Comparison of ENCODE assay signal across 1 cellular context in the genomic region with DNA sequence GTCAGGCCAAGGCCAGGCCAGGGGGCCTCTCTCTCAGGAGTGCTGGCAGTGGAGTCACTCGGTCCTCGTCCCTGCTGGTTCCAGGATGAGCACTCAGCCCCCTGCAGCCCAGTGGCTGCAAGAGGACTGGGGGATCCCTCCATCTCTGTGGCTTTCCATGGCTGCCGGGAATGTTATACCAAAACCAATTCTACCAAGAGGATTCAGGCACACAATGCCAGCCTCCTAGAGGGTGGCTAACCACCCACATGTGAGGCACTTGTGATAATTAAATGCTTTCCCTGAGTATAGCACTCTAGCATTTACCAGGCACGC.
TF ChIP-seq lines count a peak whose summit lies in the region.

No MANE protein-coding gene starts in this region.

TF ChIP-seq in GM23338, 12 proteins besides CTCF, POLR2A, EP300 and RAD21:
- TF ChIP-seq, protein P1, sequence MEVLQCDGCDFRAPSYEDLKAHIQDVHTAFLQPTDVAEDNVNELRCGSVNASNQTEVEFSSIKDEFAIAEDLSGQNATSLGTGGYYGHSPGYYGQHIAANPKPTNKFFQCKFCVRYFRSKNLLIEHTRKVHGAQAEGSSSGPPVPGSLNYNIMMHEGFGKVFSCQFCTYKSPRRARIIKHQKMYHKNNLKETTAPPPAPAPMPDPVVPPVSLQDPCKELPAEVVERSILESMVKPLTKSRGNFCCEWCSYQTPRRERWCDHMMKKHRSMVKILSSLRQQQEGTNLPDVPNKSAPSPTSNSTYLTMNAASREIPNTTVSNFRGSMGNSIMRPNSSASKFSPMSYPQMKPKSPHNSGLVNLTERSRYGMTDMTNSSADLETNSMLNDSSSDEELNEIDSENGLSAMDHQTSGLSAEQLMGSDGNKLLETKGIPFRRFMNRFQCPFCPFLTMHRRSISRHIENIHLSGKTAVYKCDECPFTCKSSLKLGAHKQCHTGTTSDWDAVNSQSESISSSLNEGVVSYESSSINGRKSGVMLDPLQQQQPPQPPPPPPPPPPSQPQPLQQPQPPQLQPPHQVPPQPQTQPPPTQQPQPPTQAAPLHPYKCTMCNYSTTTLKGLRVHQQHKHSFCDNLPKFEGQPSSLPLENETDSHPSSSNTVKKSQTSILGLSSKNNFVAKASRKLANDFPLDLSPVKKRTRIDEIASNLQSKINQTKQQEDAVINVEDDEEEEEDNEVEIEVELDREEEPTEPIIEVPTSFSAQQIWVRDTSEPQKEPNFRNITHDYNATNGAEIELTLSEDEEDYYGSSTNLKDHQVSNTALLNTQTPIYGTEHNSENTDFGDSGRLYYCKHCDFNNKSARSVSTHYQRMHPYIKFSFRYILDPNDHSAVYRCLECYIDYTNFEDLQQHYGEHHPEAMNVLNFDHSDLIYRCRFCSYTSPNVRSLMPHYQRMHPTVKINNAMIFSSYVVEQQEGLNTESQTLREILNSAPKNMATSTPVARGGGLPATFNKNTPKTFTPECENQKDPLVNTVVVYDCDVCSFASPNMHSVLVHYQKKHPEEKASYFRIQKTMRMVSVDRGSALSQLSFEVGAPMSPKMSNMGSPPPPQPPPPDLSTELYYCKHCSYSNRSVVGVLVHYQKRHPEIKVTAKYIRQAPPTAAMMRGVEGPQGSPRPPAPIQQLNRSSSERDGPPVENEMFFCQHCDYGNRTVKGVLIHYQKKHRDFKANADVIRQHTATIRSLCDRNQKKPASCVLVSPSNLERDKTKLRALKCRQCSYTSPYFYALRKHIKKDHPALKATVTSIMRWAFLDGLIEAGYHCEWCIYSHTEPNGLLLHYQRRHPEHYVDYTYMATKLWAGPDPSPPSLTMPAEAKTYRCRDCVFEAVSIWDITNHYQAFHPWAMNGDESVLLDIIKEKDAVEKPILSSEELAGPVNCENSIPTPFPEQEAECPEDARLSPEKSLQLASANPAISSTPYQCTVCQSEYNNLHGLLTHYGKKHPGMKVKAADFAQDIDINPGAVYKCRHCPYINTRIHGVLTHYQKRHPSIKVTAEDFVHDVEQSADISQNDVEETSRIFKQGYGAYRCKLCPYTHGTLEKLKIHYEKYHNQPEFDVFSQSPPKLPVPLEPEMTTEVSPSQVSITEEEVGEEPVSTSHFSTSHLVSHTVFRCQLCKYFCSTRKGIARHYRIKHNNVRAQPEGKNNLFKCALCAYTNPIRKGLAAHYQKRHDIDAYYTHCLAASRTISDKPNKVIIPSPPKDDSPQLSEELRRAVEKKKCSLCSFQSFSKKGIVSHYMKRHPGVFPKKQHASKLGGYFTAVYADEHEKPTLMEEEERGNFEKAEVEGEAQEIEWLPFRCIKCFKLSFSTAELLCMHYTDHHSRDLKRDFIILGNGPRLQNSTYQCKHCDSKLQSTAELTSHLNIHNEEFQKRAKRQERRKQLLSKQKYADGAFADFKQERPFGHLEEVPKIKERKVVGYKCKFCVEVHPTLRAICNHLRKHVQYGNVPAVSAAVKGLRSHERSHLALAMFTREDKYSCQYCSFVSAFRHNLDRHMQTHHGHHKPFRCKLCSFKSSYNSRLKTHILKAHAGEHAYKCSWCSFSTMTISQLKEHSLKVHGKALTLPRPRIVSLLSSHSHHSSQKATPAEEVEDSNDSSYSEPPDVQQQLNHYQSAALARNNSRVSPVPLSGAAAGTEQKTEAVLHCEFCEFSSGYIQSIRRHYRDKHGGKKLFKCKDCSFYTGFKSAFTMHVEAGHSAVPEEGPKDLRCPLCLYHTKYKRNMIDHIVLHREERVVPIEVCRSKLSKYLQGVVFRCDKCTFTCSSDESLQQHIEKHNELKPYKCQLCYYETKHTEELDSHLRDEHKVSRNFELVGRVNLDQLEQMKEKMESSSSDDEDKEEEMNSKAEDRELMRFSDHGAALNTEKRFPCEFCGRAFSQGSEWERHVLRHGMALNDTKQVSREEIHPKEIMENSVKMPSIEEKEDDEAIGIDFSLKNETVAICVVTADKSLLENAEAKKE (CRISPR knock-in tag; IDR thresholded peaks at IDR 0.05), result no peak
- TF ChIP-seq, protein P2, sequence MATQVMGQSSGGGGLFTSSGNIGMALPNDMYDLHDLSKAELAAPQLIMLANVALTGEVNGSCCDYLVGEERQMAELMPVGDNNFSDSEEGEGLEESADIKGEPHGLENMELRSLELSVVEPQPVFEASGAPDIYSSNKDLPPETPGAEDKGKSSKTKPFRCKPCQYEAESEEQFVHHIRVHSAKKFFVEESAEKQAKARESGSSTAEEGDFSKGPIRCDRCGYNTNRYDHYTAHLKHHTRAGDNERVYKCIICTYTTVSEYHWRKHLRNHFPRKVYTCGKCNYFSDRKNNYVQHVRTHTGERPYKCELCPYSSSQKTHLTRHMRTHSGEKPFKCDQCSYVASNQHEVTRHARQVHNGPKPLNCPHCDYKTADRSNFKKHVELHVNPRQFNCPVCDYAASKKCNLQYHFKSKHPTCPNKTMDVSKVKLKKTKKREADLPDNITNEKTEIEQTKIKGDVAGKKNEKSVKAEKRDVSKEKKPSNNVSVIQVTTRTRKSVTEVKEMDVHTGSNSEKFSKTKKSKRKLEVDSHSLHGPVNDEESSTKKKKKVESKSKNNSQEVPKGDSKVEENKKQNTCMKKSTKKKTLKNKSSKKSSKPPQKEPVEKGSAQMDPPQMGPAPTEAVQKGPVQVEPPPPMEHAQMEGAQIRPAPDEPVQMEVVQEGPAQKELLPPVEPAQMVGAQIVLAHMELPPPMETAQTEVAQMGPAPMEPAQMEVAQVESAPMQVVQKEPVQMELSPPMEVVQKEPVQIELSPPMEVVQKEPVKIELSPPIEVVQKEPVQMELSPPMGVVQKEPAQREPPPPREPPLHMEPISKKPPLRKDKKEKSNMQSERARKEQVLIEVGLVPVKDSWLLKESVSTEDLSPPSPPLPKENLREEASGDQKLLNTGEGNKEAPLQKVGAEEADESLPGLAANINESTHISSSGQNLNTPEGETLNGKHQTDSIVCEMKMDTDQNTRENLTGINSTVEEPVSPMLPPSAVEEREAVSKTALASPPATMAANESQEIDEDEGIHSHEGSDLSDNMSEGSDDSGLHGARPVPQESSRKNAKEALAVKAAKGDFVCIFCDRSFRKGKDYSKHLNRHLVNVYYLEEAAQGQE (IDR thresholded peaks at IDR 0.05; ENCODE audit: unreplicated experiment), result no peak
- no peak for TF ChIP-seq CREB1 (CRISPR knock-in tag; IDR thresholded peaks at IDR 0.05; ENCODE audit: low read depth)
- TF ChIP-seq POLR2AphosphoS5 (IDR thresholded peaks at IDR 0.05; ENCODE audit: low read depth), result no peak
- no peak for TF ChIP-seq JUNB (IDR thresholded peaks at IDR 0.05; ENCODE audit: unreplicated experiment)
- no peak for TF ChIP-seq NANOG (IDR thresholded peaks at IDR 0.05; ENCODE audit: borderline replicate concordance)
- TF ChIP-seq ZNF331 (CRISPR knock-in tag; IDR thresholded peaks at IDR 0.05; ENCODE audit: low read depth), result no peak
- no peak for TF ChIP-seq EZH2 (IDR thresholded peaks at IDR 0.05; ENCODE audit: low read depth, unreplicated experiment)
